ENCODE assay signal across 1 cellular context in the genomic region with DNA sequence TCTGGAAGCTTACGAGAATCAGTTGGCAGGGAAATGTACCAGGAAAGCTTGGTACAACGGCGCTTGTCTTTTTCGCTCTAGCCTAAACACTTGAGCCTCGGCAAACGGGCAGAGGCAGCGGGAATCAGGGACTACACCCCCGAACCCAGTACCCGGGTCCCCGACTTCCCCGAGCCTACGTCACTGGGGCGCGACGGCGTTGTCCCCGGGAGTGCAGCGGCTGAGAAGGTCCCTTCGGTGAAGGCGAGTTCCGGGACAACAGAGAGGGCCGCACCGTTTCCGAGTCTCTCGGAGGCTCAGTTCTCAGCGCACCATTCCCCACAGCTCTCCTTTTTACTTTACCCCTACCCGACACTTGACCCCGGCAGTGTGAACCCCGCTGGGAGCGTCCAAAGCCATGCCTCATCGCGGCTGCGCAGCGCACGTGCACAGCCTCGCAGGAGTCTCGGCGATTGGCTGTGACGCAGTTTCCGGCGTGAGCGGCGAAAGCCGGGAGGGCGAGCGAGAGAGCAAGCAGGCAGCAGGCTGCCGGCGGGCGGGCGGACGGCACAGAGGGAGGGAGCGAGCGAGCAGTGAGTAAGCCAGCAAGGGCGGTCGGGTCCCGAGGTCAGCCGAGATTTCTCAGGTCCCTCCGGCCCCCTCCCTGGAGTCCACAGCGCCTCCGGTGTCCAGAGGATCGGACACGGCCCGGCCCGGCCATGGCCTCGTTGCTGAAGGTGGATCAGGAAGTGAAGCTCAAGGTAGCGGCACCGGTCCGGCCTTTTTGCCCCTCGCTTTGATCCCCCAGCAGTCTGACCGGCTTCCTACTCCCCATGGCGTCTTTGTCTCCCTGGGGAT.
TF ChIP-seq lines count a peak whose summit lies in the region.

Gene PSME3 (plus strand): TSS at position 464 of the 837 bp plus-strand sequence. CDS start 235 bp downstream, at position 699.

TF ChIP-seq in HepG2, 621 proteins besides CTCF, POLR2A, EP300 and RAD21 (continued from another document and continues in another):
- no peak for TF ChIP-seq BCLAF1 (IDR thresholded peaks at IDR 0.05)
- TF ChIP-seq, protein P1, sequence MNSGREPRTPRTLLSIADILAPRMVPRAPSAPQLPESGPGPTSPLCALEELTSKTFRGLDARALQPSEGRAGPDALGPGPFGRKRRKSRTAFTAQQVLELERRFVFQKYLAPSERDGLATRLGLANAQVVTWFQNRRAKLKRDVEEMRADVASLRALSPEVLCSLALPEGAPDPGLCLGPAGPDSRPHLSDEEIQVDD (CRISPR knock-in tag; IDR thresholded peaks at IDR 0.05; ENCODE audit: borderline replicate concordance), result peak; percentile 97; the same call in 1 of the 2 replicates
- peak; percentile 99 for TF ChIP-seq ATF1 (CRISPR knock-in tag; IDR thresholded peaks at IDR 0.05)
- TF ChIP-seq ZNF598 (CRISPR knock-in tag; IDR thresholded peaks at IDR 0.05; ENCODE audit: borderline replicate concordance), result peak; percentile 84; the same call in 1 of the 2 replicates
- TF ChIP-seq SRSF4 (IDR thresholded peaks at IDR 0.05; ENCODE audit: low read depth, low read length, poor library complexity, severe bottlenecking), result no peak
- peak; percentile 99 for TF ChIP-seq NFKB2 (CRISPR knock-in tag; IDR thresholded peaks at IDR 0.05; ENCODE audit: borderline replicate concordance)
- TF ChIP-seq ZNF672 (CRISPR knock-in tag; IDR thresholded peaks at IDR 0.05), result 0 out of 2 replicates have a peak, but pooled peaks have one; percentile 67
- no peak; the same call in 1 of the 2 replicates for TF ChIP-seq AKAP8 (CRISPR knock-in tag; IDR thresholded peaks at IDR 0.05)
- no peak for TF ChIP-seq SMC3 (IDR thresholded peaks at IDR 0.05; ENCODE audit: low read length)
- TF ChIP-seq ZNF883 (CRISPR knock-in tag; IDR thresholded peaks at IDR 0.05; ENCODE audit: not compliant biosample characterization), result peak; percentile 99
- TF ChIP-seq ZNF251 (CRISPR knock-in tag; IDR thresholded peaks at IDR 0.05), result peak; percentile 27; the same call in 1 of the 2 replicates
- TF ChIP-seq KLF16 (CRISPR knock-in tag; IDR thresholded peaks at IDR 0.05), result peak in 1 of 2 experiments; percentile 92; a peak in 2 of 4 replicates
- TF ChIP-seq NAIF1 (CRISPR knock-in tag; IDR thresholded peaks at IDR 0.05; ENCODE audit: borderline replicate concordance), result peak; percentile 73
- no peak; the same call in 1 of the 2 replicates for TF ChIP-seq ZKSCAN5 (CRISPR knock-in tag; IDR thresholded peaks at IDR 0.05)
- TF ChIP-seq ZNF616 (CRISPR knock-in tag; IDR thresholded peaks at IDR 0.05; ENCODE audit: low read depth), result peak; percentile 86
- peak; percentile 91 for TF ChIP-seq ZBTB43 (CRISPR knock-in tag; conservative IDR thresholded peaks at IDR 0.05)
- TF ChIP-seq, protein P2, sequence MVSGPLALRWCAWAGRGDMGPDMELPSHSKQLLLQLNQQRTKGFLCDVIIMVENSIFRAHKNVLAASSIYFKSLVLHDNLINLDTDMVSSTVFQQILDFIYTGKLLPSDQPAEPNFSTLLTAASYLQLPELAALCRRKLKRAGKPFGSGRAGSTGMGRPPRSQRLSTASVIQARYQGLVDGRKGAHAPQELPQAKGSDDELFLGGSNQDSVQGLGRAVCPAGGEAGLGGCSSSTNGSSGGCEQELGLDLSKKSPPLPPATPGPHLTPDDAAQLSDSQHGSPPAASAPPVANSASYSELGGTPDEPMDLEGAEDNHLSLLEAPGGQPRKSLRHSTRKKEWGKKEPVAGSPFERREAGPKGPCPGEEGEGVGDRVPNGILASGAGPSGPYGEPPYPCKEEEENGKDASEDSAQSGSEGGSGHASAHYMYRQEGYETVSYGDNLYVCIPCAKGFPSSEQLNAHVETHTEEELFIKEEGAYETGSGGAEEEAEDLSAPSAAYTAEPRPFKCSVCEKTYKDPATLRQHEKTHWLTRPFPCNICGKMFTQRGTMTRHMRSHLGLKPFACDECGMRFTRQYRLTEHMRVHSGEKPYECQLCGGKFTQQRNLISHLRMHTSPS (CRISPR knock-in tag; IDR thresholded peaks at IDR 0.05; ENCODE audit: low read depth), result peak; percentile 70
- TF ChIP-seq, protein P3, sequence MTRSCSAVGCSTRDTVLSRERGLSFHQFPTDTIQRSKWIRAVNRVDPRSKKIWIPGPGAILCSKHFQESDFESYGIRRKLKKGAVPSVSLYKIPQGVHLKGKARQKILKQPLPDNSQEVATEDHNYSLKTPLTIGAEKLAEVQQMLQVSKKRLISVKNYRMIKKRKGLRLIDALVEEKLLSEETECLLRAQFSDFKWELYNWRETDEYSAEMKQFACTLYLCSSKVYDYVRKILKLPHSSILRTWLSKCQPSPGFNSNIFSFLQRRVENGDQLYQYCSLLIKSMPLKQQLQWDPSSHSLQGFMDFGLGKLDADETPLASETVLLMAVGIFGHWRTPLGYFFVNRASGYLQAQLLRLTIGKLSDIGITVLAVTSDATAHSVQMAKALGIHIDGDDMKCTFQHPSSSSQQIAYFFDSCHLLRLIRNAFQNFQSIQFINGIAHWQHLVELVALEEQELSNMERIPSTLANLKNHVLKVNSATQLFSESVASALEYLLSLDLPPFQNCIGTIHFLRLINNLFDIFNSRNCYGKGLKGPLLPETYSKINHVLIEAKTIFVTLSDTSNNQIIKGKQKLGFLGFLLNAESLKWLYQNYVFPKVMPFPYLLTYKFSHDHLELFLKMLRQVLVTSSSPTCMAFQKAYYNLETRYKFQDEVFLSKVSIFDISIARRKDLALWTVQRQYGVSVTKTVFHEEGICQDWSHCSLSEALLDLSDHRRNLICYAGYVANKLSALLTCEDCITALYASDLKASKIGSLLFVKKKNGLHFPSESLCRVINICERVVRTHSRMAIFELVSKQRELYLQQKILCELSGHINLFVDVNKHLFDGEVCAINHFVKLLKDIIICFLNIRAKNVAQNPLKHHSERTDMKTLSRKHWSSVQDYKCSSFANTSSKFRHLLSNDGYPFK (CRISPR knock-in tag; IDR thresholded peaks at IDR 0.05; ENCODE audit: borderline replicate concordance), result peak; percentile 97
- no peak for TF ChIP-seq ARNT (IDR thresholded peaks at IDR 0.05)
- TF ChIP-seq, protein P4, sequence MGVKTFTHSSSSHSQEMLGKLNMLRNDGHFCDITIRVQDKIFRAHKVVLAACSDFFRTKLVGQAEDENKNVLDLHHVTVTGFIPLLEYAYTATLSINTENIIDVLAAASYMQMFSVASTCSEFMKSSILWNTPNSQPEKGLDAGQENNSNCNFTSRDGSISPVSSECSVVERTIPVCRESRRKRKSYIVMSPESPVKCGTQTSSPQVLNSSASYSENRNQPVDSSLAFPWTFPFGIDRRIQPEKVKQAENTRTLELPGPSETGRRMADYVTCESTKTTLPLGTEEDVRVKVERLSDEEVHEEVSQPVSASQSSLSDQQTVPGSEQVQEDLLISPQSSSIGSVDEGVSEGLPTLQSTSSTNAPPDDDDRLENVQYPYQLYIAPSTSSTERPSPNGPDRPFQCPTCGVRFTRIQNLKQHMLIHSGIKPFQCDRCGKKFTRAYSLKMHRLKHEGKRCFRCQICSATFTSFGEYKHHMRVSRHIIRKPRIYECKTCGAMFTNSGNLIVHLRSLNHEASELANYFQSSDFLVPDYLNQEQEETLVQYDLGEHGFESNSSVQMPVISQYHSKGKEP (CRISPR knock-in tag; IDR thresholded peaks at IDR 0.05), result peak; percentile 85; the same call in 1 of the 2 replicates
- TF ChIP-seq RFX3 (CRISPR knock-in tag; IDR thresholded peaks at IDR 0.05), result peak; percentile 32; the same call in 1 of the 2 replicates
- TF ChIP-seq BRCA1 (CRISPR knock-in tag; IDR thresholded peaks at IDR 0.05), result peak; percentile 95
- peak; percentile 89 for TF ChIP-seq SIN3B (IDR thresholded peaks at IDR 0.05; ENCODE audit: low read length)
- peak; percentile 98 for TF ChIP-seq PHF20 (CRISPR knock-in tag; IDR thresholded peaks at IDR 0.05)
- TF ChIP-seq ZC3H4 (CRISPR knock-in tag; IDR thresholded peaks at IDR 0.05; ENCODE audit: borderline replicate concordance), result 0 out of 2 replicates have a peak, but pooled peaks have one; percentile 20
- TF ChIP-seq SOX13 (IDR thresholded peaks at IDR 0.05), result no peak
- peak in 1 of 2 experiments; percentile 42; a peak in 1 of 4 replicates for TF ChIP-seq SOX13 (CRISPR knock-in tag; conservative IDR thresholded peaks at IDR 0.05 in 1 of 2, IDR thresholded peaks at IDR 0.05 in 1 of 2)
- TF ChIP-seq SAP130 (CRISPR knock-in tag; IDR thresholded peaks at IDR 0.05; ENCODE audit: low read depth), result peak; percentile 99
- peak; percentile 82; the same call in 1 of the 2 replicates for TF ChIP-seq ZNF768 (CRISPR knock-in tag; IDR thresholded peaks at IDR 0.05)
- TF ChIP-seq ZNF282 (IDR thresholded peaks at IDR 0.05; ENCODE audit: partially characterized antibody), result no peak
- peak; percentile 23; the same call in 1 of the 2 replicates for TF ChIP-seq ZSCAN25 (CRISPR knock-in tag; IDR thresholded peaks at IDR 0.05)
- TF ChIP-seq REL (CRISPR knock-in tag; conservative IDR thresholded peaks at IDR 0.05), result peak; percentile 93; the same call in 1 of the 2 replicates
- TF ChIP-seq SCMH1 (CRISPR knock-in tag; IDR thresholded peaks at IDR 0.05; ENCODE audit: borderline replicate concordance), result no peak
- TF ChIP-seq DMAP1 (CRISPR knock-in tag; IDR thresholded peaks at IDR 0.05), result peak; percentile 100
- TF ChIP-seq GMEB1 (CRISPR knock-in tag; IDR thresholded peaks at IDR 0.05; ENCODE audit: borderline replicate concordance), result peak; percentile 97
- TF ChIP-seq E2F1 (CRISPR knock-in tag; IDR thresholded peaks at IDR 0.05), result peak; percentile 76; the same call in 1 of the 2 replicates
- TF ChIP-seq ZBTB26 (CRISPR knock-in tag; IDR thresholded peaks at IDR 0.05; ENCODE audit: borderline replicate concordance), result peak; percentile 81
- peak; percentile 64; the same call in 1 of the 2 replicates for TF ChIP-seq TEF (CRISPR knock-in tag; IDR thresholded peaks at IDR 0.05)
- 0 out of 2 replicates have a peak, but pooled peaks have one; percentile 14 for TF ChIP-seq ZNF326 (CRISPR knock-in tag; IDR thresholded peaks at IDR 0.05; ENCODE audit: borderline replicate concordance)
- peak; percentile 84 for TF ChIP-seq REPIN1 (CRISPR knock-in tag; IDR thresholded peaks at IDR 0.05; ENCODE audit: borderline replicate concordance, low read depth)
- no peak for TF ChIP-seq KAT2B (IDR thresholded peaks at IDR 0.05; ENCODE audit: borderline replicate concordance, low read depth, low read length)
- peak; percentile 73; the same call in 1 of the 2 replicates for TF ChIP-seq GZF1 (CRISPR knock-in tag; IDR thresholded peaks at IDR 0.05)
